In genomic region chr2:106701134-106701994, GRCh38 we compare ENCODE assay signal across 17 cellular contexts.
A peak's percentile ranks its signal among the peaks of the same experiment; 100 is the strongest.
DNase-seq lines count a peak whose midpoint lies in the region; ATAC-seq and TF ChIP-seq lines count a peak whose summit lies in the region.
"Had no signal": no experiment of that assay in that cellular context is flagged by ENCODE, and none has a peak within 500 bp of the region (broad histone marks: within the 10 kb centered on the region; RNA-seq: fewer than 3 reads in every experiment).

No MANE protein-coding gene starts in this region.

- WGBS in mesenchymal stem cell: 19% methylated on average over 2 of the region's 3 CpGs

- peaks cover 3% of the 10 kb centered on the region for H3K36me3 Mint-ChIP-seq in nephron (ENCODE audit: low read depth)

- peak; percentile 14 for ATAC-seq in upper lobe of right lung
- no peak for ATAC-seq in HG03571 (IDR thresholded peaks at IDR 0.05; ENCODE audit: unreplicated experiment)
- ATAC-seq: A549 had no signal

- no peak overlapping the region for H3K4me3 Mint-ChIP-seq in nephron

- H3K23ac ChIP-seq in mesenchymal stem cell (ENCODE audit: low read length in 2 of 2): no peak overlapping the region

- intact Hi-C loops in upper lobe of right lung (cut with DNase I): no loop called here

- H3K9ac ChIP-seq in mesenchymal stem cell (ENCODE audit: low read length): no peak overlapping the region

- H3K27me3 ChIP-seq in upper lobe of right lung (no peaks in the 10 kb centered on the region), mesenchymal stem cell (ENCODE audit: control insufficient read depth in 1 of 2, insufficient read depth in 1 of 2, low read length in 2 of 2) (no peaks in the 10 kb centered on the region), H7 (ENCODE audit: control insufficient read depth, insufficient read depth, low read length) (no peaks in the 10 kb centered on the region)
- H3K27me3 ChIP-seq: Peyer's patch had no signal

- H2AFZ ChIP-seq in mesenchymal stem cell (ENCODE audit: low read depth, low read length): no peak overlapping the region

- H3K14ac ChIP-seq in mesenchymal stem cell (ENCODE audit: low read length in 2 of 2): no peak overlapping the region

- H4K91ac ChIP-seq in mesenchymal stem cell (ENCODE audit: low read length): no peak overlapping the region

- no peak overlapping the region for H3K4ac ChIP-seq in mesenchymal stem cell (ENCODE audit: low read depth in 1 of 2, low read length in 2 of 2)

- no peak overlapping the region for H3K18ac ChIP-seq in mesenchymal stem cell (ENCODE audit: low read depth in 1 of 2, low read length in 2 of 2)

- TF ChIP-seq CTCF in VCaP (conservative IDR thresholded peaks at IDR 0.05) (no peak), nephron (IDR thresholded peaks at IDR 0.05; ENCODE audit: unreplicated experiment in 3 of 3) (no peak), upper lobe of right lung (IDR thresholded peaks at IDR 0.05) (no peak)

- no peaks in the 10 kb centered on the region for H3K36me3 ChIP-seq in upper lobe of right lung
- no peaks in the 10 kb centered on the region for H3K36me3 ChIP-seq in mesenchymal stem cell (ENCODE audit: control insufficient read depth in 1 of 2, insufficient read depth in 2 of 2, low read depth in 1 of 2, low read length in 2 of 2)
- H3K36me3 ChIP-seq in H7 (replicated peaks; ENCODE audit: control insufficient read depth, insufficient read depth, low read length): no peaks in the 10 kb centered on the region
- H3K36me3 ChIP-seq: HAP-1, Peyer's patch had no signal

- H3K27ac ChIP-seq in VCaP: peak overlapping the region; percentile 78
- H3K27ac ChIP-seq in upper lobe of right lung: no peak overlapping the region
- no peak overlapping the region for H3K27ac ChIP-seq in mesenchymal stem cell (ENCODE audit: low read length, poor library complexity, severe bottlenecking)
- H3K27ac ChIP-seq: A549, C4-2B, Peyer's patch had no signal

- H3K9me3 Mint-ChIP-seq in nephron: no peaks in the 10 kb centered on the region

- H2BK15ac ChIP-seq in mesenchymal stem cell (ENCODE audit: low read depth, poor library complexity, severe bottlenecking): no peak overlapping the region

- peaks cover 39% of the 10 kb centered on the region for H3K4me1 Mint-ChIP-seq in nephron

- no peaks in the 10 kb centered on the region for H3K27me3 Mint-ChIP-seq in nephron (ENCODE audit: low read depth)

- H3K4me1 ChIP-seq in upper lobe of right lung (no peaks in the 10 kb centered on the region), mesenchymal stem cell (ENCODE audit: control insufficient read depth, insufficient read depth, low read depth, low read length) (no peaks in the 10 kb centered on the region)
- H3K4me1 ChIP-seq: A549, HAP-1 had no signal

- no peak overlapping the region for H2BK5ac ChIP-seq in mesenchymal stem cell (ENCODE audit: low read depth, low read length, poor library complexity, severe bottlenecking)

- no peak overlapping the region for H3K4me3 ChIP-seq in upper lobe of right lung
- no peak overlapping the region for H3K4me3 ChIP-seq in mesenchymal stem cell (ENCODE audit: insufficient read depth in 1 of 2, low read depth in 1 of 2, low read length in 2 of 2)
- H3K4me3 ChIP-seq in H7 (ENCODE audit: insufficient read depth, low read depth, low read length): no peak overlapping the region
- H3K4me3 ChIP-seq: A549, HAP-1, Peyer's patch had no signal

- no peaks in the 10 kb centered on the region for H3K79me1 ChIP-seq in mesenchymal stem cell (replicated peaks; ENCODE audit: low read length, poor library complexity, severe bottlenecking)

- no peak overlapping the region for H4K8ac ChIP-seq in mesenchymal stem cell (ENCODE audit: low read length)

- DNase-seq in NCI-H2029 (lab: John Stamatoyannopoulos, UW) (peak; percentile 3), NCI-H2029 treated with DMSO at 0.1 percent for 48 hours (lab: John Stamatoyannopoulos, UW) (no peak), upper lobe of right lung (no peak), mesenchymal stem cell (no peak), H7 (no peak)
- DNase-seq: MM.1S, NCI-H1436, NCI-H2081 treated with DMSO at 0.1 percent for 48 hours, NCI-H774, Peyer's patch, Right ventricle myocardium superior had no signal

- H3K4me2 ChIP-seq in mesenchymal stem cell (ENCODE audit: low read length, poor library complexity, severe bottlenecking): no peak overlapping the region
- H3K4me2 ChIP-seq: A549 had no signal

- peak overlapping the region; percentile 73 to 77 (median 77) for H3K27ac Mint-ChIP-seq in nephron

- no peaks in the 10 kb centered on the region for H3K9me3 ChIP-seq in upper lobe of right lung
- no peaks in the 10 kb centered on the region for H3K9me3 ChIP-seq in mesenchymal stem cell (ENCODE audit: control insufficient read depth, low read length)
- H3K9me3 ChIP-seq: A549, HAP-1, Peyer's patch had no signal

- H2BK12ac ChIP-seq in mesenchymal stem cell (ENCODE audit: low read length in 2 of 2): no peak overlapping the region

- H2BK120ac ChIP-seq in mesenchymal stem cell (ENCODE audit: low read depth, low read length): no peak overlapping the region

- H2AK5ac ChIP-seq in mesenchymal stem cell (ENCODE audit: low read length, severe bottlenecking): no peak overlapping the region
